Comparison of ENCODE assay signal across 1 cellular context in the genomic region with DNA sequence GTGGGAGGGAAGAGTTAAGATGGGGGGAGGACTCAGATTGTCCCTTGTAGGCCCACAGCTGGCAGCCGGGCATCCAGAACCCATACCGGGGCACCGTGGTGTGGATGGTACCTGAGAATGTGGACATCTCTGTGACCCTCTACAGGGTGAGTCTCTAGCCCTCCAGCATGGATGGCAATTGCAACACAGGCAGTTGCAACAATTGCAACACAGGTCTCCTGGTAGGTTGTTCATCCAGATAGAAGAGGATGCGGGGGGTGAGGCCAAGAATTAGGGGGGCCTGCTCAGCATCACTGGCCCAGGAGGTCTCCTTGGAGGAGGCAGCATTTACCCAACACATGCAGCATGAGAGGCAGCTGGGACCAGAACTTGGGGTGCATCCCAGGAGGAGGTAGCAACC.
TF ChIP-seq lines count a peak whose summit lies in the region.

No MANE protein-coding gene starts in this region.

TF ChIP-seq in K562, 482 proteins besides CTCF, POLR2A, EP300 and RAD21:
- TF ChIP-seq ZNF165 (CRISPR knock-in tag; IDR thresholded peaks at IDR 0.05; ENCODE audit: borderline replicate concordance), result no peak
- TF ChIP-seq CEBPB (tag; IDR thresholded peaks at IDR 0.05), result peak; percentile 57
- no peak for TF ChIP-seq TCFL5 (CRISPR knock-in tag; conservative IDR thresholded peaks at IDR 0.05)
- TF ChIP-seq CEBPG (CRISPR knock-in tag; IDR thresholded peaks at IDR 0.05), result peak; percentile 41; the same call in 1 of the 2 replicates
- no peak for TF ChIP-seq CEBPG (tag; conservative IDR thresholded peaks at IDR 0.05 in 1 of 2, IDR thresholded peaks at IDR 0.05 in 1 of 2)
